In genomic region chr17:63881935-63882601, GRCh38 we compare ENCODE assay signal across 8 cellular contexts. TPM values are rescaled to one million over a fixed set of nuclear protein-coding genes. Genes with fewer than 3 reads are reported as not detected.
DNase-seq lines count a peak whose midpoint lies in the region; ATAC-seq, FAIRE-seq and TF ChIP-seq lines count a peak whose summit lies in the region.

Gene GH2 (minus strand): TSS chr17:63881944. CDS start chr17:63881801, 143 bp downstream.

- DNase-seq in ACHN (peak; percentile 62), GM18507 (ENCODE audit: extremely low spot score, insufficient read length, low read depth) (peak; percentile 45), OCI-M1 (lab: John Stamatoyannopoulos, UW) (peak; percentile 64), fibroblast of villous mesenchyme (ENCODE audit: low read depth) (peak; percentile 35), posterior vena cava (ENCODE audit: low spot score) (peak; percentile 81), MV-4-11 (lab: John Stamatoyannopoulos, UW) (no peak)
- peak; percentile 53 for DNase-seq in activated T-cell treated with anti-CD3 and anti-CD28 coated beads, Interleukin-2, amount 50 U/mL, for 4 hours

- in situ Hi-C loops in ACHN (cut with HindIII; ENCODE audit: low pct_ligation_motif_present, low pct_unique_long_range_greater_than_20kb, low sequenced_read_pairs): no loop called here

- no peak for FAIRE-seq in GM18507 (lab: Jason Lieb, UNC)

- H3K4me3 ChIP-seq in fibroblast of villous mesenchyme (ENCODE audit: low read depth, low read length): no peak within 1 kb of the TSS

- H3K9me3 Mint-ChIP-seq in activated T-cell treated with anti-CD3 and anti-CD28 coated beads, Interleukin-2, amount 50 U/mL, for 4 hours: no peaks in the 10 kb centered on the region

- no peaks in the 10 kb centered on the region for H3K27me3 Mint-ChIP-seq in activated T-cell treated with anti-CD3 and anti-CD28 coated beads, Interleukin-2, amount 50 U/mL, for 4 hours (ENCODE audit: low read depth)

- H3K4me1 Mint-ChIP-seq in activated T-cell treated with anti-CD3 and anti-CD28 coated beads, Interleukin-2, amount 50 U/mL, for 4 hours (ENCODE audit: low read depth): peaks cover 2% of the 10 kb centered on the region

- intact Hi-C loops in posterior vena cava (cut with DNase I): no loop called here

- no peaks in the 10 kb centered on the region for H3K36me3 Mint-ChIP-seq in activated T-cell treated with anti-CD3 and anti-CD28 coated beads, Interleukin-2, amount 50 U/mL, for 4 hours (ENCODE audit: insufficient read depth)

- ATAC-seq in activated T-cell treated with anti-CD3 and anti-CD28 coated beads, Interleukin-2, amount 50 U/mL, for 4 hours: peak; percentile 90 to 93
- ATAC-seq in HG03378 (IDR thresholded peaks at IDR 0.05; ENCODE audit: unreplicated experiment): no peak

- TF ChIP-seq CTCF in fibroblast of villous mesenchyme (IDR thresholded peaks at IDR 0.05; ENCODE audit: insufficient read depth, low read depth, low read length): peak; percentile 67

- H3K4me3 Mint-ChIP-seq in activated T-cell treated with anti-CD3 and anti-CD28 coated beads, Interleukin-2, amount 50 U/mL, for 4 hours: no peak within 1 kb of the TSS

RNA-seq across cellular contexts. Expression of gene GH2, which starts in this region (rescaled TPM):
- total RNA-seq in activated T-cell treated with anti-CD3 and anti-CD28 coated beads, Interleukin-2, amount 50 U/mL, for 4 hours: not detected
- total RNA-seq in fibroblast of villous mesenchyme (not detected in 2 replicates), posterior vena cava (not detected)

Comparison
In these comparisons a context has a peak if more than half of its experiments do, and no peak if none do; other contexts are left out.
1. Peak in DNase-seq and ATAC-seq in activated T-cell treated with anti-CD3 and anti-CD28 coated beads, Interleukin-2, amount 50 U/mL, for 4 hours; RNA of the gene not detected or under 1 TPM.
2. Peak in DNase-seq in fibroblast of villous mesenchyme; RNA of the gene not detected or under 1 TPM.
3. Peak in DNase-seq in posterior vena cava; RNA of the gene not detected or under 1 TPM.